In the genomic region with DNA sequence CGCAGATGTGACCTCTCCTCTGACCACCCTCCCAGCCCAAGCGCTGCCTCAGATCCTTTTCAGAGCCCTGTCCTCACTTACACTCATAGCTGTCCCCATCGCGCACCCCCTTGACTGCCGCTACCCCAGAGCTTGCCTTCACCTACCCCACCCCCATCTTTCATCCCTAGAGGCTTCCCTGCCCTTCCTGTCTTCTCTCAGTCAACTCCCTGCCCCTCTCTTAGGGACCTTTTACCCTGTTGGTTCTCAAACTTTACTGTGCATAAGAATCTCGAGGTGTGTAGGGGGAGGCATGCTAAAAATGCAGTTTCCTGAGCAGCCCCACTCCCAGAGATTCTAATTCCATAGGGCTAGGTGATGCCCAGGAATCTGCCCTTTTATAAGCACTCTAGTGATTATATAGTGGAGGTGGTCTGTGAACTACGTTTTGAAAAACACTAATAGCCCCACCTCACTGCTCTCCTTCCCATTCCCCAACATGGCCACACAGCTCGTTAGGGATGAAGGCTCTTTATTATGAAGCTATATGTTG, we compare ENCODE assay signal across 8 cellular contexts. TPM values are rescaled to one million over a fixed set of nuclear protein-coding genes. Genes with fewer than 3 reads are reported as not detected.
DNase-seq lines count a peak whose midpoint lies in the region; ATAC-seq, FAIRE-seq and TF ChIP-seq lines count a peak whose summit lies in the region.

No MANE protein-coding gene starts in this region.

- H3K14ac ChIP-seq in neuronal stem cell (ENCODE audit: low read length), result no peak overlapping the region

- H2BK12ac ChIP-seq in neuronal stem cell (ENCODE audit: low read length), result no peak overlapping the region

- H3K9me3 Mint-ChIP-seq in effector memory CD8-positive, alpha-beta T cell, result no peaks in the 10 kb centered on the region

- no peak overlapping the region for H3K18ac ChIP-seq in neuronal stem cell (ENCODE audit: low read length)

- peaks cover under 1 to 33% of the 10 kb centered on the region in 2 donors for H3K36me3 ChIP-seq in neuronal stem cell (replicated peaks in 1 of 2; ENCODE audit: control insufficient read depth in 2 of 2, insufficient read depth in 2 of 2, low read length in 2 of 2)

- H3K4me1 Mint-ChIP-seq in effector memory CD8-positive, alpha-beta T cell (ENCODE audit: low read depth in 2 of 2), result peaks cover 28 to 46% of the 10 kb centered on the region in 2 donors

- peaks cover 1 to 6% of the 10 kb centered on the region in 2 donors for H3K4me1 ChIP-seq in neuronal stem cell (ENCODE audit: control insufficient read depth in 2 of 2, insufficient read depth in 1 of 2, low read depth in 1 of 2, low read length in 2 of 2)

- H3K9me3 ChIP-seq in neuronal stem cell (replicated peaks in 1 of 2; ENCODE audit: control insufficient read depth in 2 of 2, insufficient read depth in 1 of 2, low read depth in 1 of 2, low read length in 2 of 2), result no peaks in the 10 kb centered on the region

- H3K79me1 ChIP-seq in neuronal stem cell (ENCODE audit: low read depth, low read length), result peaks cover 10% of the 10 kb centered on the region

- no peak overlapping the region for H3K23ac ChIP-seq in neuronal stem cell (ENCODE audit: low read depth, low read length, poor library complexity)

- no peak overlapping the region for H4K8ac ChIP-seq in neuronal stem cell (ENCODE audit: low read depth, low read length)

- no peaks in the 10 kb centered on the region for H3K27me3 Mint-ChIP-seq in effector memory CD8-positive, alpha-beta T cell

- peak; percentile 16 for ATAC-seq in GM21447 (IDR thresholded peaks at IDR 0.05; ENCODE audit: unreplicated experiment)
- no peak for ATAC-seq in effector memory CD8-positive, alpha-beta T cell (replicated peaks)

- no peak overlapping the region for H4K91ac ChIP-seq in neuronal stem cell (ENCODE audit: low read depth, low read length, poor library complexity)

- H3K27me3 ChIP-seq in neuronal stem cell (ENCODE audit: control insufficient read depth in 3 of 3, insufficient read depth in 3 of 3, low read depth in 1 of 3, low read length in 3 of 3), result peaks cover 0 to 3% (median 0%) of the 10 kb centered on the region in 3 experiments

- no peak for TF ChIP-seq POLR2A in GM12892 (IDR thresholded peaks at IDR 0.05; ENCODE audit: low read depth, low read length)

- peak overlapping the region; percentile 86 to 94 for H3K4me3 ChIP-seq in neuronal stem cell (ENCODE audit: low read length in 2 of 2)

- no peak overlapping the region for H3K4ac ChIP-seq in neuronal stem cell (ENCODE audit: low read length)

- no CpG with 5 or more reads among the region's 8 CpGs for WGBS in neuronal stem cell (ENCODE audit: extremely low coverage in 2 of 2, insufficient read length in 2 of 2, insufficient replicate concordance in 1 of 2), 2 donors

- H3K36me3 Mint-ChIP-seq in effector memory CD8-positive, alpha-beta T cell (ENCODE audit: insufficient read depth), result peaks cover 24% of the 10 kb centered on the region

- DNase-seq in NCI-H69 (lab: John Stamatoyannopoulos, UW), result peak; percentile 63
- DNase-seq in effector memory CD8-positive, alpha-beta T cell, result no peak
- DNase-seq in neuronal stem cell (ENCODE audit: low spot score), result no peak
- no peak for DNase-seq in cortex of kidney (lab: John Stamatoyannopoulos, UW)
- DNase-seq in NOMO-1 treated with DMSO at 0.1 percent for 48 hours (lab: John Stamatoyannopoulos, UW; ENCODE audit: unreplicated experiment), result no peak
- DNase-seq in GM12892 (ENCODE audit: insufficient read length), result no peak
- DNase-seq in cerebellar nuclear complex (lab: John Stamatoyannopoulos, UW), result no peak

- no peak overlapping the region for H2BK15ac ChIP-seq in neuronal stem cell (ENCODE audit: low read length)

- H2AK5ac ChIP-seq in neuronal stem cell (ENCODE audit: low read depth, low read length), result no peak overlapping the region

- no peak overlapping the region for H2BK120ac ChIP-seq in neuronal stem cell (ENCODE audit: low read depth, low read length)

- peak overlapping the region; percentile 92 for H3K4me2 ChIP-seq in neuronal stem cell (ENCODE audit: insufficient read depth, low read length, poor library complexity, severe bottlenecking)

- peak overlapping the region; percentile 86 to 94 for H3K4me3 Mint-ChIP-seq in effector memory CD8-positive, alpha-beta T cell

- H3K9ac ChIP-seq in neuronal stem cell (ENCODE audit: low read depth, low read length, poor library complexity), result peak overlapping the region; percentile 85

- H2BK5ac ChIP-seq in neuronal stem cell (ENCODE audit: low read length), result peak overlapping the region; percentile 84

- no peak overlapping the region for H3K27ac ChIP-seq in neuronal stem cell (replicated peaks; ENCODE audit: low read length)

- H3K27ac Mint-ChIP-seq in effector memory CD8-positive, alpha-beta T cell, result peak overlapping the region; percentile 99

- H2AFZ ChIP-seq in neuronal stem cell (ENCODE audit: low read length), result peak overlapping the region; percentile 97

- no peak for FAIRE-seq in GM12892 (lab: Jason Lieb, UNC)

RNA-seq across cellular contexts. Expression of a gene that starts 0.7 kb away (rescaled TPM):
- polyA plus RNA-seq in neuronal stem cell (2013, experiment 1 of 2), result 48.3 TPM
- 48.3 TPM for polyA plus RNA-seq in neuronal stem cell (2013, experiment 2 of 2)
- polyA plus RNA-seq in GM12892 (2012; ENCODE audit: missing spikeins), result 22.0 TPM

RNA-seq across cellular contexts. Expression of a gene that starts 58.2 kb away (rescaled TPM):
- 0.25 TPM for polyA plus RNA-seq in neuronal stem cell (2013, experiment 1 of 2)
- polyA plus RNA-seq in neuronal stem cell (2013, experiment 2 of 2), result 0.14 TPM
- polyA plus RNA-seq in GM12892 (2012; ENCODE audit: missing spikeins), result 70.4 TPM
